In the genomic region with DNA sequence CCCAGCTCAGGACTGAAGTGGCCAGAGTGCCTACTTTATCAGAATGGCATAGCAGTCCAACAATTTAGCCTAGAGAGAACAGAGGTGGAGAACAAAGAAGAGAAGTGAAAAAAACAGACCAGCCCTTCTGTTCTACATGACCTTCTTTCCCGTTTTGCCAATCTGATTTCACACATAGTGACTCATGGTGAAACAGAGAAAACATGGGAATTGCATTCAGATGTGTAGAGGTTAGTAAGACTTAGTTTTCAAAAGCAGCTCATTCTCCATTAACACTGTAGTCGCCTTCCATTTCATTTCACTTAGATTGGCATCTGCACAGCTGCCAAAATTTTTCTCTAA, we compare ENCODE assay signal across 9 cellular contexts. TPM values are rescaled to one million over a fixed set of nuclear protein-coding genes. Genes with fewer than 3 reads are reported as not detected.
DNase-seq lines count a peak whose midpoint lies in the region; ATAC-seq and TF ChIP-seq lines count a peak whose summit lies in the region.
"Had no signal": no experiment of that assay in that cellular context is flagged by ENCODE, and none has a peak within 500 bp of the region (broad histone marks: within the 10 kb centered on the region; RNA-seq: fewer than 3 reads in every experiment).

No MANE protein-coding gene starts in this region.

- H3K9me3 Mint-ChIP-seq in CD14-positive monocyte = no peaks in the 10 kb centered on the region
- no peaks in the 10 kb centered on the region for H3K9me3 Mint-ChIP-seq in activated T-helper 17 cell treated with anti-CD3 and anti-CD28 coated beads, Interleukin-2, amount 50 U/mL, for 72 hours

- H3K36me3 Mint-ChIP-seq in CD14-positive monocyte = peaks cover 0 to 4% of the 10 kb centered on the region in 2 donors
- H3K36me3 Mint-ChIP-seq in activated T-helper 17 cell treated with anti-CD3 and anti-CD28 coated beads, Interleukin-2, amount 50 U/mL, for 72 hours (ENCODE audit: low read depth) = peaks cover 51% of the 10 kb centered on the region

- TF ChIP-seq CTCF in CD14-positive monocyte (IDR thresholded peaks at IDR 0.05) (no peak), cardiac muscle cell (IDR thresholded peaks at IDR 0.05; ENCODE audit: low read depth, low read length) (no peak)

- peak overlapping the region; percentile 97 to 100 (median 99) for H3K27ac Mint-ChIP-seq in CD14-positive monocyte
- H3K27ac Mint-ChIP-seq in activated T-helper 17 cell treated with anti-CD3 and anti-CD28 coated beads, Interleukin-2, amount 50 U/mL, for 72 hours = peak overlapping the region; percentile 96

- peak overlapping the region; percentile 97 for H3K4me3 ChIP-seq in cardiac muscle cell

- DNase-seq in CD14-positive monocyte (ENCODE audit: low spot score) (no peak), cardiac muscle cell (ENCODE audit: low read depth in 1 of 2, low spot score in 1 of 2) (peak; percentile 24 to 79), sciatic nerve (ENCODE audit: low spot score) (no peak), SK-N-DZ (ENCODE audit: low spot score) (no peak)

- peak overlapping the region; percentile 91 to 96 for H3K4me3 Mint-ChIP-seq in CD14-positive monocyte
- H3K4me3 Mint-ChIP-seq in activated T-helper 17 cell treated with anti-CD3 and anti-CD28 coated beads, Interleukin-2, amount 50 U/mL, for 72 hours = peak overlapping the region; percentile 90

- no peaks in the 10 kb centered on the region for H3K27me3 Mint-ChIP-seq in CD14-positive monocyte (ENCODE audit: low read depth in 3 of 3)
- H3K27me3 Mint-ChIP-seq in activated T-helper 17 cell treated with anti-CD3 and anti-CD28 coated beads, Interleukin-2, amount 50 U/mL, for 72 hours = no peaks in the 10 kb centered on the region

- no peaks in the 10 kb centered on the region for H3K36me3 ChIP-seq in cardiac muscle cell

- peaks cover 59% of the 10 kb centered on the region for H3K4me1 ChIP-seq in cardiac muscle cell (ENCODE audit: low read depth)

- no peaks in the 10 kb centered on the region for H3K9me3 ChIP-seq in cardiac muscle cell (ENCODE audit: low read depth)

- intact Hi-C loops in CD14-positive monocyte (cut with micrococcal nuclease) (loop anchor here in 1 of 2 donors (10.0 kb wide), 1 partner anchor 1981 kb away; no protein-coding TSS in a partner anchor), sciatic nerve (cut with DNase I) (no loop called here)

- peak overlapping the region; percentile 85 for H3K27ac ChIP-seq in cardiac muscle cell

- H3K27me3 ChIP-seq in cardiac muscle cell = no peaks in the 10 kb centered on the region

- peak; percentile 0 for ATAC-seq in HG02610 (IDR thresholded peaks at IDR 0.05; ENCODE audit: unreplicated experiment)
- ATAC-seq in activated T-helper 17 cell treated with anti-CD3 and anti-CD28 coated beads, Interleukin-2, amount 50 U/mL, for 72 hours (replicated peaks) = peak; percentile 2
- ATAC-seq in sciatic nerve = peak; percentile 27
- no peak for ATAC-seq in HG03045 (IDR thresholded peaks at IDR 0.05; ENCODE audit: unreplicated experiment)
- no peak for ATAC-seq in HG03139 (IDR thresholded peaks at IDR 0.05; ENCODE audit: unreplicated experiment)

- peaks cover 64% of the 10 kb centered on the region for H3K4me1 Mint-ChIP-seq in CD14-positive monocyte
- H3K4me1 Mint-ChIP-seq in activated T-helper 17 cell treated with anti-CD3 and anti-CD28 coated beads, Interleukin-2, amount 50 U/mL, for 72 hours = peaks cover 37% of the 10 kb centered on the region

RNA-seq across cellular contexts. Expression of a gene that starts 0.4 kb away (rescaled TPM):
- polyA plus RNA-seq in CD14-positive monocyte (100 to 1,000 TPM; 430 to 458 TPM), cardiac muscle cell (235 and 247 TPM in 2 replicates)
- total RNA-seq in activated T-helper 17 cell treated with anti-CD3 and anti-CD28 coated beads, Interleukin-2, amount 50 U/mL, for 72 hours = 100 to 1,000 TPM; 109 to 172 TPM
- total RNA-seq in cardiac muscle cell (83.2 and 174 TPM in 2 replicates), sciatic nerve (116 TPM)
- polyA plus RNA-seq in SK-N-DZ (2014; cell fraction: cytosol; rRNA removed) = 17.7 and 18.9 TPM in 2 replicates
- 12.4 and 17.5 TPM in 2 replicates for polyA plus RNA-seq in SK-N-DZ (2014; cell fraction: nucleus; rRNA removed)

RNA-seq across cellular contexts. Expression of a gene that starts 4.1 kb away (rescaled TPM):
- polyA plus RNA-seq in CD14-positive monocyte = 10 to 100 TPM; 77.1 to 88.5 TPM
- 10 to 100 TPM; 68.0 to 95.2 TPM for total RNA-seq in activated T-helper 17 cell treated with anti-CD3 and anti-CD28 coated beads, Interleukin-2, amount 50 U/mL, for 72 hours
- total RNA-seq in cardiac muscle cell = 73.7 and 97.0 TPM in 2 replicates
- polyA plus RNA-seq in cardiac muscle cell = 116 and 118 TPM in 2 replicates
- 52.8 TPM for total RNA-seq in sciatic nerve
- 56.6 and 59.8 TPM in 2 replicates for polyA plus RNA-seq in SK-N-DZ (2014; cell fraction: cytosol; rRNA removed)
- polyA plus RNA-seq in SK-N-DZ (2014; cell fraction: nucleus; rRNA removed) = 125 and 150 TPM in 2 replicates

RNA-seq across cellular contexts. Expression of a gene that starts 32.2 kb away (rescaled TPM):
- polyA plus RNA-seq in CD14-positive monocyte (10 to 100 TPM; 23.1 to 25.6 TPM), cardiac muscle cell (18.4 and 24.1 TPM in 2 replicates)
- total RNA-seq in activated T-helper 17 cell treated with anti-CD3 and anti-CD28 coated beads, Interleukin-2, amount 50 U/mL, for 72 hours = 10 to 100 TPM; 42.6 to 84.7 TPM
- total RNA-seq in cardiac muscle cell (16.1 and 21.6 TPM in 2 replicates), sciatic nerve (43.3 TPM)
- polyA plus RNA-seq in SK-N-DZ (2014; cell fraction: cytosol; rRNA removed) = 5.4 and 5.9 TPM in 2 replicates
- polyA plus RNA-seq in SK-N-DZ (2014; cell fraction: nucleus; rRNA removed) = 6.0 and 6.9 TPM in 2 replicates

RNA-seq across cellular contexts. Expression of a gene that starts 38.1 kb away (rescaled TPM):
- not detected for polyA plus RNA-seq in CD14-positive monocyte
- total RNA-seq in activated T-helper 17 cell treated with anti-CD3 and anti-CD28 coated beads, Interleukin-2, amount 50 U/mL, for 72 hours = not detected
- total RNA-seq in cardiac muscle cell = 0.11 and 0.18 TPM in 2 replicates
- 0.22 and 0.61 TPM in 2 replicates for polyA plus RNA-seq in cardiac muscle cell
- 0.09 TPM for total RNA-seq in sciatic nerve
- not detected in 2 replicates for polyA plus RNA-seq in SK-N-DZ (2014; cell fraction: cytosol; rRNA removed)
- 0.06 TPM in 1 of 2 replicates, not detected in the other for polyA plus RNA-seq in SK-N-DZ (2014; cell fraction: nucleus; rRNA removed)
- total RNA-seq: T-helper 2 cell treated with Interferon-gamma antibody and Interleukin-4, amounts not matched to agents 100 ng/mL and 5 ng/mL, for 36 hours had no signal

Comparison
In these comparisons a context has a peak if more than half of its experiments do, and no peak if none do; other contexts are left out.
1. DNase-seq: peak in cardiac muscle cell (2 of 2); none in CD14-positive monocyte (single experiment), sciatic nerve (single experiment) and SK-N-DZ (single experiment).
2. ATAC-seq: peak in HG02610 (single experiment), activated T-helper 17 cell treated with anti-CD3 and anti-CD28 coated beads, Interleukin-2, amount 50 U/mL, for 72 hours (single experiment) and sciatic nerve (single experiment); none in HG03045 (single experiment) and HG03139 (single experiment).